ENCODE assay signal across 19 cellular contexts in the genomic region with DNA sequence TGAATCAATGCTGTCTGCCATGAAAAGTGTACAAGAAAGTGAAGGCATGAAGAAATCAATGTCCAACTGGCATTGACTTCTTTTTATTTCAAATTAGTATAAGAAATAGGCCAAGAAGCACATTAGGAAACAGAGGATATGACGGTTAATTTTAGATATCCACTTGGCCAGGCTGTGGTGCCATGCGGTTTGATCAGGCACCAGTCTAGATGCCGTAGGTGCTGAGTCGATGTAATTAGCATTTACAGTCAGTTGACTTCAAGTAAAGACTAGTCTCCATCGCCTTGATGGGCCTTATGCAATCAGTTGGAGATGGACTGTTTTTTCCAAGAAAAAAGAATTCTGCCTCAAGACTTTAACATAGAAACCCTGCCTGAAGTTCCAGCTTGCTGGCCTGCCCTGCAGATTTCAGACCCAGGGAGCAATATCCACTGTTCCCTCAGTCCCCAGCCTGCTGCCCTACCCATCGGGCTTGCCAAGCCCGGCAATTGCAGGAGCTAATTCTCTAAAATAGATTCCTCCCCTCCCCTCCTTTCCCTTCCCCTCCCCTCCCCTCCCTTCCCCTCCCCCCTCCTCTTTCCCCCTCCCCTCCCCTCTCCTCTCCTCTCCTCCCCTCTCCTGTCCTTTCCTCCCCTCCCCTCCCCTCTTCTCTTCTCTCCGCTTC.
"Had no signal": no experiment of that assay in that cellular context is flagged by ENCODE, and none has a peak within 500 bp of the region (broad histone marks: within the 10 kb centered on the region; RNA-seq: fewer than 3 reads in every experiment).

No MANE protein-coding gene starts in this region.

- DNase-seq: colonic mucosa; cortex of kidney; effector memory CD4-positive, alpha-beta T cell; heart left ventricle; hypothalamus; immature natural killer cell; islet precursor cell; kidney; kidney glomerular epithelial cell; left colon; left ventricle myocardium inferior; mammary epithelial cell; mesendoderm; midbrain had no signal

- H3K27me3 Mint-ChIP-seq: dendritic cell treated with granulocyte-macrophage colony-stimulating factor and Interleukin-4, amounts not matched to agents 40 ng/mL and 50 ng/mL, for 4 days had no signal

- ATAC-seq: foreskin keratinocyte, gastroesophageal sphincter, heart left ventricle, left colon, left lobe of liver had no signal

- H3K4me1 Mint-ChIP-seq: immature natural killer cell, memory B cell had no signal

- H3K27ac Mint-ChIP-seq: dendritic cell treated with granulocyte-macrophage colony-stimulating factor and Interleukin-4, amounts not matched to agents 40 ng/mL and 50 ng/mL, for 4 days; immature natural killer cell; memory B cell had no signal

- H3K4me3 Mint-ChIP-seq: dendritic cell treated with granulocyte-macrophage colony-stimulating factor and Interleukin-4, amounts not matched to agents 40 ng/mL and 50 ng/mL, for 4 days; immature natural killer cell; memory B cell had no signal
